Comparison of ENCODE assay signal across 9 cellular contexts in genomic region chrX:56233100-56233499, GRCh38. TPM values are rescaled to one million over a fixed set of nuclear protein-coding genes. Genes with fewer than 3 reads are reported as not detected.
DNase-seq lines count a peak whose midpoint lies in the region; ATAC-seq and TF ChIP-seq lines count a peak whose summit lies in the region.
"Had no signal": no experiment of that assay in that cellular context is flagged by ENCODE, and none has a peak within 500 bp of the region (broad histone marks: within the 10 kb centered on the region; RNA-seq: fewer than 3 reads in every experiment).

No MANE protein-coding gene starts in this region.

- no peaks in the 10 kb centered on the region for H3K27me3 Mint-ChIP-seq in activated CD4-positive, alpha-beta memory T cell treated with anti-CD3 and anti-CD28 coated beads for 36 hours

- TF ChIP-seq CTCF in GM12875 (IDR thresholded peaks at IDR 0.05; ENCODE audit: borderline replicate concordance, insufficient read depth, low read depth, low read length) = no peak
- TF ChIP-seq CTCF in heart right ventricle (IDR thresholded peaks at IDR 0.05) = no peak

- H3K36me3 Mint-ChIP-seq in activated CD4-positive, alpha-beta memory T cell treated with anti-CD3 and anti-CD28 coated beads for 36 hours = no peaks in the 10 kb centered on the region

- peaks cover 12% of the 10 kb centered on the region for H3K4me1 Mint-ChIP-seq in activated CD4-positive, alpha-beta memory T cell treated with anti-CD3 and anti-CD28 coated beads for 36 hours (ENCODE audit: low read depth)

- 5 to 11% methylated on average over 16 to 17 of the region's 17 CpGs for WGBS in heart right ventricle, 2 donors

- H3K4me1 ChIP-seq in heart right ventricle (peaks cover 0 to 33% (median 0%) of the 10 kb centered on the region in 9 donors), rectal smooth muscle tissue (ENCODE audit: control insufficient read depth, insufficient read depth, low read length) (no peaks in the 10 kb centered on the region)

- CTCF ChIA-PET in activated CD4-positive, alpha-beta memory T cell treated with anti-CD3 and anti-CD28 coated beads for 36 hours (lab: Charles Lee) = interaction anchor here (0.7 to 1.9 kb wide), 3 partner anchors 16 to 589 kb away, joined by 3 to 9 read pairs (median 3); no protein-coding TSS in a partner anchor

- H3K9ac ChIP-seq in rectal smooth muscle tissue (ENCODE audit: low read length) = peak overlapping the region; percentile 32

- H3K27ac ChIP-seq in heart right ventricle (peak overlapping the region; percentile 29 to 76 (median 64)), rectal smooth muscle tissue (ENCODE audit: low read depth, low read length) (peak overlapping the region; percentile 80)

- H3K27me3 ChIP-seq in heart right ventricle (peaks cover 0 to 47% (median 0%) of the 10 kb centered on the region in 7 donors), rectal smooth muscle tissue (ENCODE audit: control insufficient read depth, insufficient read depth, low read length) (no peaks in the 10 kb centered on the region)

- intact Hi-C loops in activated CD4-positive, alpha-beta memory T cell treated with anti-CD3 and anti-CD28 coated beads for 36 hours (cut with micrococcal nuclease) = loop anchor here (2.0 to 5.0 kb wide), 2 partner anchors 324 to 499 kb away; no protein-coding TSS in a partner anchor
- intact Hi-C loops in heart right ventricle (cut with DNase I) = no loop called here

- H3K27ac Mint-ChIP-seq in activated CD4-positive, alpha-beta memory T cell treated with anti-CD3 and anti-CD28 coated beads for 36 hours = no peak overlapping the region

- H3K9me3 Mint-ChIP-seq in activated CD4-positive, alpha-beta memory T cell treated with anti-CD3 and anti-CD28 coated beads for 36 hours = no peaks in the 10 kb centered on the region

- peak overlapping the region; percentile 72 for H3K4me3 Mint-ChIP-seq in activated CD4-positive, alpha-beta memory T cell treated with anti-CD3 and anti-CD28 coated beads for 36 hours

- peak overlapping the region; percentile 52 for H3K4me3 ChIP-seq in GM12875 (ENCODE audit: low read depth, low read length)
- peak overlapping the region; percentile 32 to 63 (median 56) for H3K4me3 ChIP-seq in heart right ventricle
- H3K4me3 ChIP-seq in rectal smooth muscle tissue (ENCODE audit: low read length) = peak overlapping the region; percentile 64

- no peaks in the 10 kb centered on the region for H3K36me3 ChIP-seq in heart right ventricle
- H3K36me3 ChIP-seq in rectal smooth muscle tissue (ENCODE audit: control insufficient read depth, insufficient read depth, low read length) = no peaks in the 10 kb centered on the region

- peak; percentile 32 to 74 (median 72) for ATAC-seq in heart right ventricle

- DNase-seq in activated CD4-positive, alpha-beta memory T cell treated with anti-CD3 and anti-CD28 coated beads for 36 hours = no peak
- DNase-seq in heart right ventricle (no peak), NCI-H1930 (lab: John Stamatoyannopoulos, UW) (no peak), NCI-H1092 treated with DMSO at 0.1 percent for 48 hours (lab: John Stamatoyannopoulos, UW) (no peak), NCI-H2107 (lab: John Stamatoyannopoulos, UW) (no peak)
- no peak for DNase-seq in activated CD4-positive, alpha-beta T cell treated with anti-CD3 and anti-CD28 coated beads, Interleukin-2, amount 50 U/mL, for 48 hours
- DNase-seq: MM.1S had no signal

- no peaks in the 10 kb centered on the region for H3K9me3 ChIP-seq in heart right ventricle

- POLR2A ChIA-PET in activated CD4-positive, alpha-beta memory T cell treated with anti-CD3 and anti-CD28 coated beads for 36 hours (lab: Charles Lee) = interaction anchor here (1.7 kb wide), 1 partner anchor 496 kb away, joined by 7 read pairs; the partner anchor contains the start of gene NBDY

RNA-seq across cellular contexts. Expression of gene KLF8, which starts 0.9 kb away (rescaled TPM):
- 1 to 10 TPM; 3.2 to 4.4 TPM for total RNA-seq in activated CD4-positive, alpha-beta memory T cell treated with anti-CD3 and anti-CD28 coated beads for 36 hours
- 1 to 10 TPM in 9 of 10 donors, under 1 TPM in 1; 0.91 to 3.2 (median 2.4) TPM for total RNA-seq in heart right ventricle
- polyA plus RNA-seq in heart right ventricle = 1 to 10 TPM; 1.9 to 5.9 TPM
